11 cellular contexts compared by ENCODE assay signal in genomic region chrX:32483534-32484136, GRCh38.
DNase-seq lines count a peak whose midpoint lies in the region; ATAC-seq and TF ChIP-seq lines count a peak whose summit lies in the region.
"Had no signal": no experiment of that assay in that cellular context is flagged by ENCODE, and none has a peak within 500 bp of the region (broad histone marks: within the 10 kb centered on the region; RNA-seq: fewer than 3 reads in every experiment).

No MANE protein-coding gene starts in this region.

- H3K27me3 Mint-ChIP-seq in brain (no peaks in the 10 kb centered on the region), osteocyte (ENCODE audit: unreplicated experiment) (no peaks in the 10 kb centered on the region)
- H3K27me3 Mint-ChIP-seq: memory B cell had no signal

- H3K9me3 Mint-ChIP-seq in brain (no peaks in the 10 kb centered on the region), osteocyte (ENCODE audit: unreplicated experiment) (no peaks in the 10 kb centered on the region)
- H3K9me3 Mint-ChIP-seq: activated T-cell treated with anti-CD3 and anti-CD28 coated beads, Interleukin-2, amount 50 U/mL, for 4 hours; memory B cell had no signal

- H3K4me1 Mint-ChIP-seq in brain, result peaks cover 6% of the 10 kb centered on the region
- H3K4me1 Mint-ChIP-seq in osteocyte (ENCODE audit: unreplicated experiment), result no peaks in the 10 kb centered on the region

- DNase-seq in NCI-H1105 treated with DMSO at 0.1 percent for 48 hours (lab: John Stamatoyannopoulos, UW), result peak; percentile 12
- DNase-seq in NCI-H1105 (lab: John Stamatoyannopoulos, UW), result no peak
- DNase-seq in Kasumi-1 (lab: John Stamatoyannopoulos, UW), result peak; percentile 11 to 14
- no peak for DNase-seq in osteocyte (ENCODE audit: extremely low spot score, unreplicated experiment)
- DNase-seq in cortex of kidney (lab: John Stamatoyannopoulos, UW), result no peak
- no peak for DNase-seq in NCI-H1048 (lab: John Stamatoyannopoulos, UW)
- DNase-seq: ACHN; activated T-cell treated with anti-CD3 and anti-CD28 coated beads, Interleukin-2, amount 50 U/mL, for 4 hours had no signal

- H3K4me3 Mint-ChIP-seq in brain (no peak overlapping the region), osteocyte (ENCODE audit: unreplicated experiment) (no peak overlapping the region)
- H3K4me3 Mint-ChIP-seq: activated T-cell treated with anti-CD3 and anti-CD28 coated beads, Interleukin-2, amount 50 U/mL, for 4 hours; memory B cell had no signal

- peak; percentile 55 to 74 for TF ChIP-seq CTCF in brain (conservative IDR thresholded peaks at IDR 0.05)
- TF ChIP-seq CTCF in osteocyte (IDR thresholded peaks at IDR 0.05), result peak; percentile 49

- H3K27ac Mint-ChIP-seq in brain (no peak overlapping the region), osteocyte (ENCODE audit: unreplicated experiment) (no peak overlapping the region)
- H3K27ac Mint-ChIP-seq: memory B cell had no signal

- no peaks in the 10 kb centered on the region for H3K36me3 Mint-ChIP-seq in brain
- no peaks in the 10 kb centered on the region for H3K36me3 Mint-ChIP-seq in osteocyte (ENCODE audit: unreplicated experiment)
- H3K36me3 Mint-ChIP-seq: memory B cell had no signal

- no peak for ATAC-seq in GM21528 (IDR thresholded peaks at IDR 0.05; ENCODE audit: low FRiP score, unreplicated experiment)
- ATAC-seq: activated T-cell treated with anti-CD3 and anti-CD28 coated beads, Interleukin-2, amount 50 U/mL, for 4 hours had no signal

Comparison
In these comparisons a context has a peak if more than half of its experiments do, and no peak if none do; other contexts are left out.
1. DNase-seq: peak in NCI-H1105 treated with DMSO at 0.1 percent for 48 hours (single experiment) and Kasumi-1 (2 of 2); none in NCI-H1105 (single experiment), osteocyte (single experiment), cortex of kidney (single experiment) and NCI-H1048 (single experiment).